8 cellular contexts compared by ENCODE assay signal in the genomic region with DNA sequence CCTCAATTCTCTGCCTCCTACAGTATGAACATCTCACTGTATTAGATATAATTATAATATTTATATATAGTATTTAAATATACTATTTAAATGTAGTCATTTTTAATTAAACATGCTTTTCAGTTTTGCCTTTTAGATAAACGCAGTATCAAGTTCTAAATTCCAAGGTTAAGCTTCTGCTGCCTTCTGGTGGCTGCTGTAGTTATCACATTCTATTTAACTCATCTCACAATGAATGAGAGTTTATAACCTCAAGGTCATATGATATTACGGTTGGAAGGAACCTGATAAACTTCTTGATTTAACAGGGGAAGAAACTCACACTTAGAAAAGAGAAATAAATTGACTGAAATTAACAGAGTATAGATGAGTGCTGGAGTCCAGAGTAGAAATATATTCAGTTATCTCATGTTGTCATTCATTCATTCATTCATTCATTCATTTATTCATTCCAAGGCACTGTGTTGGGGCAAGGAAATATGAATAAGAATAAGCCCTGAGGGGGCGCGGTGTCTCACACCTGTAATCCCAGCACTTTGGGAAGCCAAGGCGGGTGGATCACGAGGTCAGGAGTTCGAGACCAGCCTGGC. TPM values are rescaled to one million over a fixed set of nuclear protein-coding genes. Genes with fewer than 3 reads are reported as not detected.
DNase-seq lines count a peak whose midpoint lies in the region; ATAC-seq lines count a peak whose summit lies in the region.

No MANE protein-coding gene starts in this region.

- DNase-seq in stimulated activated CD4-positive, alpha-beta T cell treated with anti-CD3 and anti-CD28 coated beads, Interleukin-15, amount 100 ng/mL, for 24 hours, result peak; percentile 16
- DNase-seq in stimulated activated CD4-positive, alpha-beta T cell treated with anti-CD3 and anti-CD28 coated beads, Interleukin-4, amount 100 ng/mL, for 4 hours, result no peak
- DNase-seq in LoVo (ENCODE audit: low spot score) (peak; percentile 72), SK-MEL-5 (ENCODE audit: low read depth, low spot score) (peak; percentile 74), mucosa of gallbladder (ENCODE audit: low spot score) (peak; percentile 57)
- peak; percentile 28 to 50 (median 31) for DNase-seq in effector memory CD8-positive, alpha-beta T cell
- DNase-seq in activated CD4-positive, CD25-positive, alpha-beta regulatory T cell (lab: John Stamatoyannopoulos, UW), result no peak

- no peak overlapping the region for H3K27ac Mint-ChIP-seq in effector memory CD8-positive, alpha-beta T cell

- no peaks in the 10 kb centered on the region for H3K9me3 Mint-ChIP-seq in effector memory CD8-positive, alpha-beta T cell

- peak; percentile 80 for ATAC-seq in effector memory CD8-positive, alpha-beta T cell (replicated peaks)
- no peak for ATAC-seq in HG02678 (IDR thresholded peaks at IDR 0.05; ENCODE audit: unreplicated experiment)

- peaks cover 9 to 20% of the 10 kb centered on the region in 2 donors for H3K27me3 Mint-ChIP-seq in effector memory CD8-positive, alpha-beta T cell

- H3K4me3 Mint-ChIP-seq in effector memory CD8-positive, alpha-beta T cell, result no peak overlapping the region

- peaks cover 0 to 2% of the 10 kb centered on the region in 2 donors for H3K4me1 Mint-ChIP-seq in effector memory CD8-positive, alpha-beta T cell (ENCODE audit: low read depth in 2 of 2)

- in situ Hi-C loops in SK-MEL-5 (cut with HindIII; ENCODE audit: low pct_unique_long_range_greater_than_20kb, low sequenced_read_pairs), result no loop called here

- H3K36me3 Mint-ChIP-seq in effector memory CD8-positive, alpha-beta T cell (ENCODE audit: insufficient read depth), result no peaks in the 10 kb centered on the region

RNA-seq across cellular contexts. Expression of a gene that starts 31.9 kb away (rescaled TPM):
- total RNA-seq in SK-MEL-5 (2014; rRNA removed; shearing (Covaris generic)), result 0.03 and 0.11 TPM in 2 replicates
- polyA plus RNA-seq in SK-MEL-5 (2015; cell fraction: cytosol; rRNA removed), result 0.05 TPM in 1 of 2 replicates, not detected in the other
- not detected in 2 replicates for polyA plus RNA-seq in SK-MEL-5 (2015; cell fraction: nucleus; rRNA removed)
- 0.12 TPM for total RNA-seq in mucosa of gallbladder

Comparison
In these comparisons a context has a peak if more than half of its experiments do, and no peak if none do; other contexts are left out.
1. DNase-seq: peak in stimulated activated CD4-positive, alpha-beta T cell treated with anti-CD3 and anti-CD28 coated beads, Interleukin-15, amount 100 ng/mL, for 24 hours (single experiment), LoVo (single experiment), SK-MEL-5 (single experiment), effector memory CD8-positive, alpha-beta T cell (3 of 3) and mucosa of gallbladder (single experiment); none in stimulated activated CD4-positive, alpha-beta T cell treated with anti-CD3 and anti-CD28 coated beads, Interleukin-4, amount 100 ng/mL, for 4 hours (0 of 2) and activated CD4-positive, CD25-positive, alpha-beta regulatory T cell (0 of 4).